Comparison of ENCODE assay signal across 1 cellular context in genomic region chrX:48917139-48917980, GRCh38.
TF ChIP-seq lines count a peak whose summit lies in the region.

No MANE protein-coding gene starts in this region.

TF ChIP-seq in K562, 482 proteins besides CTCF, POLR2A, EP300 and RAD21 (continued from another document and continues in another):
- TF ChIP-seq CHD2 (IDR thresholded peaks at IDR 0.05; ENCODE audit: low read depth, low read length) (peak; percentile 11; the same call in 1 of the 2 replicates), PCBP2 (IDR thresholded peaks at IDR 0.05; ENCODE audit: low read depth, low read length, poor library complexity, severe bottlenecking) (no peak), ZMIZ1 (IDR thresholded peaks at IDR 0.05; ENCODE audit: low read depth in 2 of 2, low read length in 2 of 2) (0 out of 4 replicates have a peak, but pooled peaks of 1 of the 2 experiments have one; percentile 19), JUND (IDR thresholded peaks at IDR 0.05; ENCODE audit: borderline replicate concordance, low read depth, low read length) (no peak), JUND (tag; IDR thresholded peaks at IDR 0.05; ENCODE audit: borderline replicate concordance, low read depth, low read length) (no peak; the same call in 2 of the 3 replicates), SRF (CRISPR knock-in tag; IDR thresholded peaks at IDR 0.05) (no peak), FOXA1 (IDR thresholded peaks at IDR 0.05; ENCODE audit: borderline replicate concordance) (no peak), ASH1L (IDR thresholded peaks at IDR 0.05; ENCODE audit: borderline replicate concordance, low read depth, partially characterized antibody) (no peak), MYNN (IDR thresholded peaks at IDR 0.05) (0 out of 2 replicates have a peak, but pooled peaks have one; percentile 46), MYNN (CRISPR knock-in tag; IDR thresholded peaks at IDR 0.05) (no peak), MAX (CRISPR knock-in tag; IDR thresholded peaks at IDR 0.05) (no peak), HNRNPH1 (optimal IDR thresholded peaks at IDR 0.05; ENCODE audit: low read depth, low read length) (no peak), POLR2G (IDR thresholded peaks at IDR 0.05; ENCODE audit: low read depth, low read length) (peak; percentile 72), NR2C1 (IDR thresholded peaks at IDR 0.05) (no peak), NR2C1 (tag; IDR thresholded peaks at IDR 0.05) (peak; percentile 94), TBL1XR1 (IDR thresholded peaks at IDR 0.05; ENCODE audit: low read length in 2 of 2) (peak in 1 of 2 experiments; percentile 34; a peak in 1 of 4 replicates), ZNF384 (IDR thresholded peaks at IDR 0.05; ENCODE audit: low read depth, low read length) (0 out of 2 replicates have a peak, but pooled peaks have one; percentile 23), RNF2 (IDR thresholded peaks at IDR 0.05) (0 out of 2 replicates have a peak, but pooled peaks have one; percentile 18), IRF2 (CRISPR knock-in tag; IDR thresholded peaks at IDR 0.05) (no peak), POLR2B (IDR thresholded peaks at IDR 0.05; ENCODE audit: low read depth, partially characterized antibody) (peak; percentile 48), ZNF143 (CRISPR knock-in tag; IDR thresholded peaks at IDR 0.05) (no peak), AFF4 (CRISPR knock-in tag; IDR thresholded peaks at IDR 0.05) (0 out of 2 replicates have a peak, but pooled peaks have one; percentile 30), FOSL1 (tag; conservative IDR thresholded peaks at IDR 0.05) (0 out of 2 replicates have a peak, but pooled peaks have one; percentile 4), ZNF512 (tag; IDR thresholded peaks at IDR 0.05) (no peak), MITF (IDR thresholded peaks at IDR 0.05) (no peak), RB1 (IDR thresholded peaks at IDR 0.05; ENCODE audit: low read depth) (peak; percentile 83), ZNF197 (CRISPR knock-in tag; IDR thresholded peaks at IDR 0.05; ENCODE audit: low read depth) (no peak), CTBP1 (IDR thresholded peaks at IDR 0.05; ENCODE audit: borderline replicate concordance) (peak; percentile 68; the same call in 1 of the 2 replicates), CC2D1A (IDR thresholded peaks at IDR 0.05) (peak; percentile 68; the same call in 1 of the 2 replicates), ZNF586 (CRISPR knock-in tag; conservative IDR thresholded peaks at IDR 0.05) (no peak), ZNF133 (CRISPR knock-in tag; IDR thresholded peaks at IDR 0.05) (no peak), CBX1 (IDR thresholded peaks at IDR 0.05; ENCODE audit: low read depth) (no peak), E2F8 (IDR thresholded peaks at IDR 0.05; ENCODE audit: low read depth, partially characterized antibody) (no peak), HDAC6 (IDR thresholded peaks at IDR 0.05; ENCODE audit: low read depth, low read length) (no peak), XRCC5 (IDR thresholded peaks at IDR 0.05; ENCODE audit: low read depth, low read length) (peak; percentile 92; the same call in 1 of the 2 replicates), HDAC1 (IDR thresholded peaks at IDR 0.05) (peak in 1 of 2 experiments; percentile 52; a peak in 2 of 4 replicates), ZNF766 (CRISPR knock-in tag; conservative IDR thresholded peaks at IDR 0.05) (no peak), CREB3 (tag; conservative IDR thresholded peaks at IDR 0.05; ENCODE audit: low read depth) (no peak), YY1 (IDR thresholded peaks at IDR 0.05; ENCODE audit: borderline replicate concordance in 1 of 3, control insufficient read depth in 1 of 3, extremely low read depth in 1 of 3, insufficient read depth in 3 of 3, insufficient read length in 1 of 3, insufficient replicate concordance in 2 of 3, low read depth in 1 of 3, low read length in 2 of 3) (peak in 2 of 3 experiments; percentile 40 to 51), IFI16 (CRISPR knock-in tag; IDR thresholded peaks at IDR 0.05) (no peak), HNRNPK (IDR thresholded peaks at IDR 0.05; ENCODE audit: low read depth, low read length, poor library complexity, severe bottlenecking) (no peak), AFF1 (IDR thresholded peaks at IDR 0.05; ENCODE audit: low read depth in 1 of 2, partially characterized antibody in 2 of 2) (peak in 1 of 2 experiments; percentile 8), HSF4 (CRISPR knock-in tag; IDR thresholded peaks at IDR 0.05; ENCODE audit: borderline replicate concordance) (no peak)
